In the genomic region with DNA sequence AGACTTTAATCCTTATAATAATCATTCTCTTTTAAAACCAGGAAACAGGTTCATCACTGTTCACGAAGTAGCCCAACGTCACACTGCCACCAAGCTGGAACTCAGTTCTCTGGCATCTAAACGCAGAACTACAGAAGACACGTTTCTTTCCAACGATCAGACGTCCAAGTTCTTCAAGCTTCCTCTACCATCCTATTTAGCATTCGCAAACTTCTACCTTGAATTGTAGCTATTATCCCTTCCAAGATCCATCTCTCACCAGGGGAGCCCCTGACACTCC, we compare ENCODE assay signal across 8 cellular contexts. TPM values are rescaled to one million over a fixed set of nuclear protein-coding genes. Genes with fewer than 3 reads are reported as not detected.
DNase-seq lines count a peak whose midpoint lies in the region; ATAC-seq and TF ChIP-seq lines count a peak whose summit lies in the region.

No MANE protein-coding gene starts in this region.

- peaks cover 28% of the 10 kb centered on the region for H3K79me2 ChIP-seq in Loucy (ENCODE audit: insufficient read depth, low read length)

- peak; percentile 51 to 55 for ATAC-seq in naive thymus-derived CD8-positive, alpha-beta T cell

- no peaks in the 10 kb centered on the region for H3K9me3 Mint-ChIP-seq in naive thymus-derived CD8-positive, alpha-beta T cell

- H3K27me3 Mint-ChIP-seq in naive thymus-derived CD8-positive, alpha-beta T cell, result no peaks in the 10 kb centered on the region

- H3K4me3 ChIP-seq in Loucy (ENCODE audit: low read length, poor library complexity, severe bottlenecking) (peak overlapping the region; percentile 92), fibroblast of mammary gland (ENCODE audit: control insufficient read depth, low read depth, low read length) (peak overlapping the region; percentile 62)

- no peaks in the 10 kb centered on the region for H3K9me3 ChIP-seq in Loucy (ENCODE audit: insufficient read depth, low read depth, low read length)

- TF ChIP-seq CTCF in Loucy (conservative IDR thresholded peaks at IDR 0.05; ENCODE audit: low read length), result no peak; the same call in 1 of the 2 replicates
- TF ChIP-seq CTCF in fibroblast of mammary gland (conservative IDR thresholded peaks at IDR 0.05; ENCODE audit: control insufficient read depth, insufficient read depth, low read depth, low read length), result no peak

- H4K20me1 ChIP-seq in Loucy (ENCODE audit: insufficient read depth, low read length, poor library complexity, severe bottlenecking), result no peaks in the 10 kb centered on the region

- peak overlapping the region; percentile 94 for H2AFZ ChIP-seq in Loucy (ENCODE audit: low read length)

- H3K27me3 ChIP-seq in Loucy (ENCODE audit: insufficient read depth, low read length, poor library complexity, severe bottlenecking), result no peaks in the 10 kb centered on the region

- H3K9ac ChIP-seq in Loucy (ENCODE audit: low read depth, low read length, poor library complexity, severe bottlenecking), result peak overlapping the region; percentile 71

- H3K36me3 Mint-ChIP-seq in naive thymus-derived CD8-positive, alpha-beta T cell, result no peaks in the 10 kb centered on the region

- H3K4me1 ChIP-seq in Loucy (ENCODE audit: insufficient read depth, low read length, poor library complexity, severe bottlenecking), result peaks cover 37% of the 10 kb centered on the region

- peak overlapping the region; percentile 91 to 99 (median 93) for H3K4me3 Mint-ChIP-seq in naive thymus-derived CD8-positive, alpha-beta T cell

- H3K36me3 ChIP-seq in Loucy (ENCODE audit: insufficient read depth, low read length), result no peaks in the 10 kb centered on the region

- peaks cover 16 to 50% (median 39%) of the 10 kb centered on the region in 4 donors for H3K4me1 Mint-ChIP-seq in naive thymus-derived CD8-positive, alpha-beta T cell

- DNase-seq in SKM-1 treated with dmso at 0.1 percent for 144 hours (lab: John Stamatoyannopoulos, UW; ENCODE audit: unreplicated experiment), result peak; percentile 5
- no peak for DNase-seq in SKM-1 (lab: John Stamatoyannopoulos, UW; ENCODE audit: unreplicated experiment)
- peak; percentile 54 for DNase-seq in H4 (ENCODE audit: low spot score)
- DNase-seq in activated CD4-positive, alpha-beta T cell treated with anti-CD3 and anti-CD28 coated beads, Interleukin-2, amount 50 U/mL, for 1 hour, result peak; percentile 29
- peak; percentile 69 for DNase-seq in fibroblast of mammary gland (ENCODE audit: low read depth)
- peak in 3 of 10 donors; percentile 3 to 38 (median 26) for DNase-seq in naive thymus-derived CD8-positive, alpha-beta T cell
- DNase-seq in NCI-H1694 (lab: John Stamatoyannopoulos, UW), result no peak

- POLR2A ChIA-PET in naive thymus-derived CD8-positive, alpha-beta T cell (lab: Charles Lee), result interaction anchor here (0.5 to 4.6 kb wide), 12 partner anchors 9 to 411 kb away, joined by 3 to 168 read pairs (median 5); a partner anchor contains a TSS

- H3K27ac Mint-ChIP-seq in naive thymus-derived CD8-positive, alpha-beta T cell, result peak overlapping the region; percentile 89 to 99 (median 96)

- H3K4me2 ChIP-seq in Loucy (ENCODE audit: low read depth, low read length, poor library complexity, severe bottlenecking), result peak overlapping the region; percentile 83

- H3K9me2 ChIP-seq in Loucy (replicated peaks; ENCODE audit: low read depth, low read length), result no peaks in the 10 kb centered on the region

- no peaks in the 10 kb centered on the region; the same call in 1 of the 2 replicates for H3F3A ChIP-seq in Loucy (ENCODE audit: low read depth)

RNA-seq across cellular contexts. Expression of a gene that starts 0.6 kb away (rescaled TPM):
- total RNA-seq in H4 (2014; rRNA removed; shearing (Covaris generic)), result 3.0 and 6.1 TPM in 2 replicates
- total RNA-seq in naive thymus-derived CD8-positive, alpha-beta T cell, result 10 to 100 TPM; 17.9 to 22.6 TPM
- 10 to 100 TPM in 2 of 3 donors, 1 to 10 TPM in 1; 6.9 to 10.7 (median 10.6) TPM for polyA plus RNA-seq in naive thymus-derived CD8-positive, alpha-beta T cell

RNA-seq across cellular contexts. Expression of a gene that starts 27.2 kb away (rescaled TPM):
- 2,086 and 2,364 TPM in 2 replicates for total RNA-seq in H4 (2014; rRNA removed; shearing (Covaris generic))
- total RNA-seq in naive thymus-derived CD8-positive, alpha-beta T cell, result 100 to 1,000 TPM; 593 to 621 TPM
- polyA plus RNA-seq in naive thymus-derived CD8-positive, alpha-beta T cell, result 100 to 1,000 TPM; 295 to 479 (median 434) TPM

Comparison
In these comparisons a context has a peak if more than half of its experiments do, and no peak if none do; other contexts are left out.
1. DNase-seq: peak in SKM-1 treated with dmso at 0.1 percent for 144 hours (single experiment), H4 (single experiment), activated CD4-positive, alpha-beta T cell treated with anti-CD3 and anti-CD28 coated beads, Interleukin-2, amount 50 U/mL, for 1 hour (single experiment) and fibroblast of mammary gland (single experiment); none in SKM-1 (single experiment) and NCI-H1694 (single experiment).